Comparison of ENCODE assay signal across 12 cellular contexts in genomic region chr2:13652531-13653313, GRCh38.
DNase-seq lines count a peak whose midpoint lies in the region; ATAC-seq lines count a peak whose summit lies in the region.
"Had no signal": no experiment of that assay in that cellular context is flagged by ENCODE, and none has a peak within 500 bp of the region (broad histone marks: within the 10 kb centered on the region; RNA-seq: fewer than 3 reads in every experiment).

No MANE protein-coding gene starts in this region.

- ATAC-seq in HG03442 (IDR thresholded peaks at IDR 0.05; ENCODE audit: unreplicated experiment) (peak; percentile 57), GM19035 (IDR thresholded peaks at IDR 0.05; ENCODE audit: unreplicated experiment) (no peak), HG03521 (IDR thresholded peaks at IDR 0.05; ENCODE audit: unreplicated experiment) (no peak)
- ATAC-seq: natural killer cell had no signal

- DNase-seq in NCI-H748 (lab: John Stamatoyannopoulos, UW; ENCODE audit: unreplicated experiment) = peak; percentile 8
- no peak for DNase-seq in NCI-H748 treated with DMSO at 0.1 percent for 48 hours (lab: John Stamatoyannopoulos, UW)
- peak; percentile 5 for DNase-seq in UCSD-AML1 (lab: John Stamatoyannopoulos, UW; ENCODE audit: unreplicated experiment)
- DNase-seq in non-pigmented ciliary epithelial cell (ENCODE audit: low read depth) = peak; percentile 40
- DNase-seq in activated T-cell treated with anti-CD3 and anti-CD28 coated beads for 4 hours = no peak
- DNase-seq: ACHN; activated naive CD4-positive, alpha-beta T cell treated with anti-CD3 and anti-CD28 coated beads, Interleukin-2, amount 10 ng/mL, durations not matched to agents 7 days and 5 days; natural killer cell; NCI-H1092 treated with DMSO at 0.1 percent for 48 hours had no signal

Comparison
In these comparisons a context has a peak if more than half of its experiments do, and no peak if none do; other contexts are left out.
1. DNase-seq: peak in NCI-H748 (single experiment), UCSD-AML1 (single experiment) and non-pigmented ciliary epithelial cell (single experiment); none in NCI-H748 treated with DMSO at 0.1 percent for 48 hours (single experiment) and activated T-cell treated with anti-CD3 and anti-CD28 coated beads for 4 hours (single experiment).